ENCODE assay signal across 9 cellular contexts in genomic region chr9:110126986-110127864, GRCh38.
DNase-seq lines count a peak whose midpoint lies in the region; ATAC-seq and TF ChIP-seq lines count a peak whose summit lies in the region.
"Had no signal": no experiment of that assay in that cellular context is flagged by ENCODE, and none has a peak within 500 bp of the region (broad histone marks: within the 10 kb centered on the region; RNA-seq: fewer than 3 reads in every experiment).

No MANE protein-coding gene starts in this region.

- no peaks in the 10 kb centered on the region for H3F3A ChIP-seq in GM23338 (replicated peaks; ENCODE audit: low read depth)

- H3K4me1 Mint-ChIP-seq in GM23338 = peaks cover 97% of the 10 kb centered on the region

- no peaks in the 10 kb centered on the region for H3K9me2 ChIP-seq in GM23338 (ENCODE audit: insufficient read depth)

- H3K4me2 ChIP-seq in GM23338 = peak overlapping the region; percentile 53; the same call in 1 of the 2 replicates

- H4K20me1 ChIP-seq in GM23338 (replicated peaks; ENCODE audit: insufficient read depth) = no peaks in the 10 kb centered on the region

- peaks cover 60% of the 10 kb centered on the region for H3K79me2 ChIP-seq in GM23338 (replicated peaks; ENCODE audit: insufficient read depth)

- peak overlapping the region; percentile 27; the same call in 2 of the 3 replicates for H3K4me3 Mint-ChIP-seq in GM23338

- no peak overlapping the region for H3K9ac ChIP-seq in iPS-18a (ENCODE audit: low read length)

- H3K36me3 ChIP-seq in GM23338 (ENCODE audit: insufficient read depth) = no peaks in the 10 kb centered on the region
- no peaks in the 10 kb centered on the region for H3K36me3 ChIP-seq in adrenal gland (replicated peaks in 1 of 2)
- H3K36me3 ChIP-seq in iPS-18a (ENCODE audit: control insufficient read depth, low read depth, low read length) = no peaks in the 10 kb centered on the region

- no peak for TF ChIP-seq CTCF in GM23338 (conservative IDR thresholded peaks at IDR 0.05; ENCODE audit: low read depth in 2 of 2)
- TF ChIP-seq CTCF in adrenal gland (IDR thresholded peaks at IDR 0.05) = no peak

- H3K27ac Mint-ChIP-seq in GM23338 = peak overlapping the region; percentile 96; the same call in 1 of the 2 replicates

- H3K27me3 Mint-ChIP-seq in GM23338 (ENCODE audit: insufficient read depth, low read depth, poor library complexity) = no peaks in the 10 kb centered on the region

- peak; percentile 77 for DNase-seq in GM23338 (ENCODE audit: low spot score)
- DNase-seq in adrenal gland = peak; percentile 32 to 77 (median 52)
- DNase-seq in skeletal muscle cell (ENCODE audit: low read depth) = peak; percentile 79
- no peak for DNase-seq in T1000 (lab: John Stamatoyannopoulos, UW)
- DNase-seq in NCI-H1092 treated with DMSO at 0.1 percent for 48 hours (lab: John Stamatoyannopoulos, UW) = no peak
- DNase-seq in SW 1271 (lab: John Stamatoyannopoulos, UW) = no peak
- DNase-seq in KG1 (lab: John Stamatoyannopoulos, UW) = no peak
- DNase-seq: NCI-H187 had no signal

- H3K36me3 Mint-ChIP-seq in GM23338 (ENCODE audit: low read depth) = peaks cover 9% of the 10 kb centered on the region

- intact Hi-C loops in adrenal gland (cut with DNase I) = no loop called here

- H3K4me1 ChIP-seq in GM23338 (ENCODE audit: insufficient read depth) (peaks cover 71% of the 10 kb centered on the region), adrenal gland (replicated peaks in 1 of 2) (peaks cover 10 to 38% of the 10 kb centered on the region in 2 donors), iPS-18a (ENCODE audit: control insufficient read depth, low read depth, low read length) (peaks cover 85% of the 10 kb centered on the region)

- no peak overlapping the region for H2AFZ ChIP-seq in GM23338

- peak; percentile 35 for ATAC-seq in GM23338

- H3K27ac ChIP-seq in GM23338 (ENCODE audit: low read depth) = peak overlapping the region; percentile 24
- H3K27ac ChIP-seq in adrenal gland = peak overlapping the region in 3 of 5 donors; percentile 77 to 87 (median 83)
- H3K27ac ChIP-seq in iPS-18a (ENCODE audit: low read length) = peak overlapping the region; percentile 30

- no peak for TF ChIP-seq POLR2A in adrenal gland (IDR thresholded peaks at IDR 0.05)

- no peaks in the 10 kb centered on the region for H3K27me3 ChIP-seq in GM23338 (ENCODE audit: insufficient read depth)
- no peaks in the 10 kb centered on the region for H3K27me3 ChIP-seq in adrenal gland
- no peaks in the 10 kb centered on the region for H3K27me3 ChIP-seq in iPS-18a (ENCODE audit: control insufficient read depth, insufficient read depth, low read length)

- no peaks in the 10 kb centered on the region for H3K9me3 ChIP-seq in adrenal gland (replicated peaks in 1 of 3)
- H3K9me3 ChIP-seq in iPS-18a (ENCODE audit: control insufficient read depth, low read depth, low read length) = no peaks in the 10 kb centered on the region

- WGBS in adrenal gland, 4 donors = 53 to 71% (median 61%) methylated on average over 15 to 23 of the region's 23 CpGs

- H3K9me3 Mint-ChIP-seq in GM23338 = no peaks in the 10 kb centered on the region

- no peak overlapping the region for H3K4me3 ChIP-seq in GM23338
- no peak overlapping the region for H3K4me3 ChIP-seq in adrenal gland
- no peak overlapping the region for H3K4me3 ChIP-seq in iPS-18a (ENCODE audit: low read length)
- H3K4me3 ChIP-seq in skeletal muscle cell (ENCODE audit: low read depth, low read length) = peak overlapping the region; percentile 11

TF ChIP-seq in GM23338, 12 proteins besides CTCF, POLR2A, EP300 and RAD21:
- TF ChIP-seq ZNF462 (CRISPR knock-in tag; IDR thresholded peaks at IDR 0.05) (no peak; the same call in 1 of the 2 replicates), STAT1 (IDR thresholded peaks at IDR 0.05; ENCODE audit: unreplicated experiment) (no peak), JUNB (IDR thresholded peaks at IDR 0.05; ENCODE audit: unreplicated experiment) (no peak), EZH2phosphoT487 (IDR thresholded peaks at IDR 0.05; ENCODE audit: unreplicated experiment) (no peak), ZNF331 (CRISPR knock-in tag; IDR thresholded peaks at IDR 0.05; ENCODE audit: low read depth) (no peak)

Comparison
In these comparisons a context has a peak if more than half of its experiments do, and no peak if none do; other contexts are left out.
1. DNase-seq: peak in GM23338 (single experiment), adrenal gland (7 of 7) and skeletal muscle cell (single experiment); none in T1000 (single experiment), NCI-H1092 treated with DMSO at 0.1 percent for 48 hours (single experiment), SW 1271 (0 of 2) and KG1 (single experiment).
2. H3K27ac ChIP-seq: peak in every context shown above with its lines; median percentile 83 in adrenal gland; 30 in iPS-18a; 24 in GM23338.